In the genomic region with DNA sequence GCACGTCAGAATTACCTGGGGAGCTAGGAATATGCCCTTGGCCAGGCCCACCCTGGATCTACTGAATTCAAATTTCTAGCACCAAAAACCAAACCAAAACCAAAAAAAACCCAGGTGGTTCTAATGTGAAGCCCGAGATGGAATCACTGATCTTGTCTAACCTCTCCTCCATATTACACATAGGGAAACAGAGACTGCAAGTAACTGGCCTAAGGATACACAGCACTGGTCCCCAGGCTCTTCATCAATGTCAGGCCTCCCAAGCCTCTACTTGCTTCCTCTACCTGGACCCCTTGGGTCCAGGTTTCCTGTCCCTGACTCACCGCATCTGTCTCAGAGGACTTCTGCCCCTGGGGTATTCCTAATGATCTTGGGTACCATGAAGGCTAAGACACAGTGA, we compare ENCODE assay signal across 29 cellular contexts.
"Had no signal": no experiment of that assay in that cellular context is flagged by ENCODE, and none has a peak within 500 bp of the region (broad histone marks: within the 10 kb centered on the region; RNA-seq: fewer than 3 reads in every experiment).

No MANE protein-coding gene starts in this region.

- H3K36me3 Mint-ChIP-seq: activated CD8-positive, alpha-beta memory T cell treated with anti-CD3 and anti-CD28 coated beads, Interleukin-2, amount 10 ng/mL, durations not matched to agents 7 days and 5 days; activated naive CD4-positive, alpha-beta T cell treated with anti-CD3 and anti-CD28 coated beads, Interleukin-2, amount 50 U/mL, for 72 hours; natural killer cell; stimulated activated memory B cell treated with anti-CD40 and anti-IgM and Interleukin-4, amounts not matched to agents 10 μg/mL and 1 μg/mL and 100 μg/mL, for 72 hours had no signal

- H3K27me3 ChIP-seq: gastroesophageal sphincter, hepatocyte, sigmoid colon, uterus had no signal

- H3K4me3 Mint-ChIP-seq: activated CD4-positive, alpha-beta T cell treated with anti-CD3 and anti-CD28 coated beads for 36 hours; activated CD8-positive, alpha-beta memory T cell treated with anti-CD3 and anti-CD28 coated beads, Interleukin-2, amount 10 ng/mL, durations not matched to agents 7 days and 5 days; activated CD8-positive, alpha-beta T cell treated with anti-CD3 and anti-CD28 coated beads, Interleukin-2, amount 10 ng/mL, durations not matched to agents 7 days and 5 days; effector memory CD8-positive, alpha-beta T cell; stimulated activated memory B cell treated with anti-CD40 and anti-IgM and Interleukin-4, amounts not matched to agents 10 μg/mL and 1 μg/mL and 100 μg/mL, for 72 hours; stimulated activated naive CD8-positive, alpha-beta T cell treated with anti-CD3 and anti-CD28 coated beads, Interleukin-15, amount 100 ng/mL, for 72 hours; type B pancreatic cell had no signal

- DNase-seq: activated CD4-positive, alpha-beta T cell treated with anti-CD3 and anti-CD28 coated beads for 36 hours; activated CD4-positive, CD25-positive, alpha-beta regulatory T cell; activated CD8-positive, alpha-beta memory T cell treated with anti-CD3 and anti-CD28 coated beads, Interleukin-2, amount 10 ng/mL, durations not matched to agents 7 days and 5 days; activated CD8-positive, alpha-beta T cell treated with anti-CD3 and anti-CD28 coated beads, Interleukin-2, amount 10 ng/mL, durations not matched to agents 7 days and 5 days; activated T-cell treated with anti-CD3 and anti-CD28 coated beads, Interleukin-2, amount 50 U/mL, for 48 hours; anterior cingulate cortex; cerebellar nuclear complex; cortex of kidney; effector memory CD8-positive, alpha-beta T cell; erythroblast; islet precursor cell; mesendoderm; natural killer cell; stimulated activated CD4-positive, alpha-beta T cell treated with anti-CD3 and anti-CD28 coated beads, Interleukin-1b, Interleukin-23, amount 100 ng/mL, for 48 hours; stimulated activated CD4-positive, alpha-beta T cell treated with anti-CD3 and anti-CD28 coated beads, Interleukin-4, amount 100 ng/mL, for 4 hours; stimulated activated CD8-positive, alpha-beta memory T cell treated with anti-CD3 and anti-CD28 coated beads, Interleukin-4, amount 100 ng/mL, for 48 hours; stimulated activated naive CD8-positive, alpha-beta T cell treated with anti-CD3 and anti-CD28 coated beads, Interleukin-15, amount 100 ng/mL, for 72 hours; substantia nigra; uterus had no signal

- H3K27me3 Mint-ChIP-seq: activated CD4-positive, alpha-beta T cell treated with anti-CD3 and anti-CD28 coated beads for 36 hours; activated CD8-positive, alpha-beta memory T cell treated with anti-CD3 and anti-CD28 coated beads, Interleukin-2, amount 10 ng/mL, durations not matched to agents 7 days and 5 days; effector memory CD8-positive, alpha-beta T cell; stimulated activated memory B cell treated with anti-CD40 and anti-IgM and Interleukin-4, amounts not matched to agents 10 μg/mL and 1 μg/mL and 100 μg/mL, for 72 hours; stimulated activated naive CD8-positive, alpha-beta T cell treated with anti-CD3 and anti-CD28 coated beads, Interleukin-15, amount 100 ng/mL, for 72 hours had no signal

- H3K4me3 ChIP-seq: gastroesophageal sphincter, hepatocyte, lung, sigmoid colon, smooth muscle cell, uterus had no signal

- H3K27ac ChIP-seq: hepatocyte had no signal

- H3K9me3 Mint-ChIP-seq: activated naive CD4-positive, alpha-beta T cell treated with anti-CD3 and anti-CD28 coated beads, Interleukin-2, amount 50 U/mL, for 72 hours; activated T-helper 2 cell treated with anti-CD3 and anti-CD28 coated beads, Interferon-gamma antibody, Interleukin-2, Interleukin-4, amounts not matched to agents 10 μg/mL and 5 μg/mL and 100 μg/mL, durations not matched to agents 14 hours and 24 hours and 36 hours; effector memory CD8-positive, alpha-beta T cell; natural killer cell; stimulated activated memory B cell treated with anti-CD40 and anti-IgM and Interleukin-4, amounts not matched to agents 10 μg/mL and 1 μg/mL and 100 μg/mL, for 72 hours; stimulated activated naive CD8-positive, alpha-beta T cell treated with anti-CD3 and anti-CD28 coated beads, Interleukin-15, amount 100 ng/mL, for 72 hours; type B pancreatic cell had no signal

- H3K36me3 ChIP-seq: uterus had no signal

- H3K27ac Mint-ChIP-seq: activated CD4-positive, alpha-beta T cell treated with anti-CD3 and anti-CD28 coated beads for 36 hours; activated CD8-positive, alpha-beta memory T cell treated with anti-CD3 and anti-CD28 coated beads, Interleukin-2, amount 10 ng/mL, durations not matched to agents 7 days and 5 days; activated CD8-positive, alpha-beta T cell treated with anti-CD3 and anti-CD28 coated beads, Interleukin-2, amount 10 ng/mL, durations not matched to agents 7 days and 5 days; activated naive CD4-positive, alpha-beta T cell treated with anti-CD3 and anti-CD28 coated beads, Interleukin-2, amount 50 U/mL, for 72 hours; activated T-helper 2 cell treated with anti-CD3 and anti-CD28 coated beads, Interferon-gamma antibody, Interleukin-2, Interleukin-4, amounts not matched to agents 10 μg/mL and 5 μg/mL and 100 μg/mL, durations not matched to agents 14 hours and 24 hours and 36 hours; stimulated activated memory B cell treated with anti-CD40 and anti-IgM and Interleukin-4, amounts not matched to agents 10 μg/mL and 1 μg/mL and 100 μg/mL, for 72 hours; stimulated activated naive CD8-positive, alpha-beta T cell treated with anti-CD3 and anti-CD28 coated beads, Interleukin-15, amount 100 ng/mL, for 72 hours; type B pancreatic cell had no signal

- H3K9me3 ChIP-seq: gastroesophageal sphincter, sigmoid colon, uterus had no signal

- ATAC-seq: activated CD4-positive, alpha-beta T cell treated with anti-CD3 and anti-CD28 coated beads for 36 hours; activated CD8-positive, alpha-beta memory T cell treated with anti-CD3 and anti-CD28 coated beads, Interleukin-2, amount 10 ng/mL, durations not matched to agents 7 days and 5 days; activated CD8-positive, alpha-beta T cell treated with anti-CD3 and anti-CD28 coated beads, Interleukin-2, amount 10 ng/mL, durations not matched to agents 7 days and 5 days; activated naive CD4-positive, alpha-beta T cell treated with anti-CD3 and anti-CD28 coated beads, Interleukin-2, amount 50 U/mL, for 72 hours; effector memory CD8-positive, alpha-beta T cell; gastroesophageal sphincter; left colon; natural killer cell; stimulated activated memory B cell treated with anti-CD40 and anti-IgM and Interleukin-4, amounts not matched to agents 10 μg/mL and 1 μg/mL and 100 μg/mL, for 72 hours; stimulated activated naive CD8-positive, alpha-beta T cell treated with anti-CD3 and anti-CD28 coated beads, Interleukin-15, amount 100 ng/mL, for 72 hours had no signal
